ENCODE assay signal across 32 cellular contexts in the genomic region with DNA sequence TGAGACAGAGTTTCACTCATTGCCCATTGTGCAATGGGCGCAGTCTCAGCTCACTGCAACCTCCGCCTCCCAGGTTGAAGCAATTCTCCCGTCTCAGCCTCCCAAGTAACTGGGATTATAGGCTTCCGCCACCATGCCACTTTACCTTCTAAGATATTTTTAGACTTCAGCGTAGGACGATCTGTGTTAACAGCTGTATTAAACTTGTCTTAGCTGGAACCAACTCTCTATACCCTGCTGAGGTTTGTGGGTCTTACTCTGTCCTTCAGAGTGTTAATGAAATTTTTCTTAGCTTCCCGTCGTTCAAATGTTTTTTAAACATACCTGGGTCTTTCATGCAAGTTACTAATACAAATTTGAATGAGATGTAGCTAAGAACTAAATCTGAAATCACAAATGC. TPM values are rescaled to one million over a fixed set of nuclear protein-coding genes. Genes with fewer than 3 reads are reported as not detected.
DNase-seq lines count a peak whose midpoint lies in the region; ATAC-seq, FAIRE-seq and TF ChIP-seq lines count a peak whose summit lies in the region.
"Had no signal": no experiment of that assay in that cellular context is flagged by ENCODE, and none has a peak within 500 bp of the region (broad histone marks: within the 10 kb centered on the region; RNA-seq: fewer than 3 reads in every experiment).

No MANE protein-coding gene starts in this region.

- no peak for ATAC-seq in HG03025 (IDR thresholded peaks at IDR 0.05; ENCODE audit: low FRiP score, unreplicated experiment)
- ATAC-seq: K562, T-cell had no signal

- peaks cover 34 to 54% (median 40%) of the 10 kb centered on the region in 10 experiments for H3K4me1 ChIP-seq in BLaER1 treated with 17β-estradiol and CSF1 and Interleukin-3, amounts not matched to agents 10 nM and 100 nM
- peaks cover 23% of the 10 kb centered on the region for H3K4me1 ChIP-seq in skeletal muscle satellite cell (ENCODE audit: control insufficient read depth, insufficient read depth, low read length)

- H3K36me3 Mint-ChIP-seq in HFFc6 (ENCODE audit: low read depth) (peaks cover 16% of the 10 kb centered on the region), chondrocyte (ENCODE audit: low read depth) (peaks cover 20% of the 10 kb centered on the region)

- DNase-seq in HFFc6 (no peak), chondrocyte (ENCODE audit: low spot score) (no peak), HPDE6-E6E7 (ENCODE audit: extremely low spot score) (no peak), GM12891 (ENCODE audit: insufficient read length, low spot score) (no peak)
- DNase-seq: activated B cell treated with CpG ODN at 0.5 μM for 24 hours; activated CD4-positive, alpha-beta T cell treated with anti-CD3 and anti-CD28 coated beads, Interleukin-2, amount 50 U/mL, for 1 hour; activated naive CD4-positive, alpha-beta T cell treated with Interleukin-2 at 50 U/mL for 16 hours; activated T-cell treated with anti-CD3 and anti-CD28 coated beads, Interleukin-2, amount 50 U/mL, for 24 hours; amniotic stem cell; CD4-positive, alpha-beta memory T cell; DND-41; effector CD4-positive, alpha-beta T cell; GF-D8; hippocampal formation; mesenchymal stem cell; NCI-H1092 treated with DMSO at 0.1 percent for 48 hours; NCI-H187 treated with DMSO at 0.1 percent for 48 hours; NCI-H524; OCI-M1; right lobe of liver; stimulated activated CD4-positive, alpha-beta T cell treated with anti-CD3 and anti-CD28 coated beads, Interleukin-4, amount 100 ng/mL, for 24 hours; T-cell had no signal

- peak overlapping the region in 3 of 11 experiments; percentile 55 to 85 (median 78); a peak in 5 of 22 replicates for H3K4me2 ChIP-seq in BLaER1 treated with 17β-estradiol and CSF1 and Interleukin-3, amounts not matched to agents 10 nM and 100 nM
- H3K4me2 ChIP-seq in skeletal muscle satellite cell (ENCODE audit: low read length): peak overlapping the region; percentile 70

- peaks cover 97 to 100% (median 100%) of the 10 kb centered on the region in 11 experiments for H4K20me1 ChIP-seq in BLaER1 treated with 17β-estradiol and CSF1 and Interleukin-3, amounts not matched to agents 10 nM and 100 nM

- no peak for FAIRE-seq in GM12891 (lab: Jason Lieb, UNC)
- FAIRE-seq: colon, D721Med had no signal

- TF ChIP-seq CTCF in HFFc6 (IDR thresholded peaks at IDR 0.05) (no peak), chondrocyte (IDR thresholded peaks at IDR 0.05) (no peak)

- no peak for TF ChIP-seq POLR2A in GM12891 (IDR thresholded peaks at IDR 0.05; ENCODE audit: low read depth, low read length)

- peaks cover 77 to 93% (median 80%) of the 10 kb centered on the region in 11 experiments for H3K36me3 ChIP-seq in BLaER1 treated with 17β-estradiol and CSF1 and Interleukin-3, amounts not matched to agents 10 nM and 100 nM
- H3K36me3 ChIP-seq in skeletal muscle satellite cell (ENCODE audit: insufficient read depth, low read length): peaks cover 44% of the 10 kb centered on the region

- H3K27me3 ChIP-seq in BLaER1 treated with 17β-estradiol and CSF1 and Interleukin-3, amounts not matched to agents 10 nM and 100 nM: no peaks in the 10 kb centered on the region
- H3K27me3 ChIP-seq in skeletal muscle satellite cell (ENCODE audit: control insufficient read depth, insufficient read depth, low read length): no peaks in the 10 kb centered on the region
- H3K27me3 ChIP-seq: right lobe of liver had no signal

- H3K4me1 Mint-ChIP-seq in HFFc6 (ENCODE audit: low read depth) (peaks cover 28% of the 10 kb centered on the region), chondrocyte (ENCODE audit: low read depth) (peaks cover 49% of the 10 kb centered on the region)

- no peak overlapping the region for H3K4me3 Mint-ChIP-seq in HFFc6
- no peak overlapping the region for H3K4me3 Mint-ChIP-seq in chondrocyte (ENCODE audit: unreplicated experiment)
- H3K4me3 Mint-ChIP-seq: activated T-cell treated with anti-CD3 and anti-CD28 coated beads, Interleukin-2, amount 50 U/mL, for 24 hours; CD4-positive, alpha-beta memory T cell; T-cell; type B pancreatic cell had no signal

- H3K27me3 Mint-ChIP-seq in HFFc6 (ENCODE audit: insufficient read depth) (no peaks in the 10 kb centered on the region), chondrocyte (ENCODE audit: low read depth) (no peaks in the 10 kb centered on the region)
- H3K27me3 Mint-ChIP-seq: activated B cell treated with CpG ODN at 0.5 μM for 24 hours; activated T-cell treated with anti-CD3 and anti-CD28 coated beads, Interleukin-2, amount 50 U/mL, for 24 hours; CD4-positive, alpha-beta memory T cell; T-cell; type B pancreatic cell had no signal

- H3K9me3 ChIP-seq in BLaER1 treated with 17β-estradiol and CSF1 and Interleukin-3, amounts not matched to agents 10 nM and 100 nM (replicated peaks in 1 of 11): no peaks in the 10 kb centered on the region
- H3K9me3 ChIP-seq in skeletal muscle satellite cell (replicated peaks; ENCODE audit: low read length): no peaks in the 10 kb centered on the region
- H3K9me3 ChIP-seq: right lobe of liver had no signal

- H3K27ac ChIP-seq in BLaER1 treated with 17β-estradiol and CSF1 and Interleukin-3, amounts not matched to agents 10 nM and 100 nM: peak overlapping the region in 8 of 11 experiments; percentile 1 to 59 (median 40); a peak in 8 of 22 replicates
- H3K27ac ChIP-seq: epithelial cell of prostate, right lobe of liver, RWPE1 had no signal

- H3K9me3 Mint-ChIP-seq in HFFc6 (no peaks in the 10 kb centered on the region), chondrocyte (ENCODE audit: low read depth) (no peaks in the 10 kb centered on the region)
- H3K9me3 Mint-ChIP-seq: activated B cell treated with CpG ODN at 0.5 μM for 24 hours; activated T-cell treated with anti-CD3 and anti-CD28 coated beads, Interleukin-2, amount 50 U/mL, for 24 hours; CD4-positive, alpha-beta memory T cell; T-cell; type B pancreatic cell had no signal

- peak overlapping the region; percentile 3; the same call in 1 of the 2 replicates for H3K27ac Mint-ChIP-seq in HFFc6
- H3K27ac Mint-ChIP-seq in chondrocyte (ENCODE audit: unreplicated experiment): peak overlapping the region; percentile 91
- H3K27ac Mint-ChIP-seq: type B pancreatic cell had no signal

- no peak overlapping the region for H3K4me3 ChIP-seq in BLaER1 treated with 17β-estradiol and CSF1 and Interleukin-3, amounts not matched to agents 10 nM and 100 nM
- H3K4me3 ChIP-seq in skeletal muscle satellite cell (ENCODE audit: low read length): no peak overlapping the region
- H3K4me3 ChIP-seq: GM23248, K562, right lobe of liver had no signal

- peak overlapping the region in 4 of 11 experiments; percentile 1 to 16 (median 5); a peak in 3 of 22 replicates for H3K9ac ChIP-seq in BLaER1 treated with 17β-estradiol and CSF1 and Interleukin-3, amounts not matched to agents 10 nM and 100 nM
- no peak overlapping the region for H3K9ac ChIP-seq in skeletal muscle satellite cell (ENCODE audit: low read depth, low read length)

TF ChIP-seq in GM12891, 5 proteins besides CTCF, POLR2A, EP300 and RAD21:
- TF ChIP-seq POLR2AphosphoS5 (IDR thresholded peaks at IDR 0.05; ENCODE audit: low read depth, low read length): no peak
- TF ChIP-seq PAX5 (IDR thresholded peaks at IDR 0.05; ENCODE audit: insufficient read depth, low read length, severe bottlenecking): no peak
- TF ChIP-seq POU2F2 (IDR thresholded peaks at IDR 0.05; ENCODE audit: low read depth, low read length): no peak
- no peak for TF ChIP-seq TAF1 (IDR thresholded peaks at IDR 0.05; ENCODE audit: low read depth, low read length)
- no peak for TF ChIP-seq SPI1 (IDR thresholded peaks at IDR 0.05; ENCODE audit: low read depth, low read length)

RNA-seq across cellular contexts. Expression of a gene that starts 14.7 kb away (rescaled TPM):
- 100 to 1,000 TPM in 2 of 6 experiments, 10 to 100 TPM in 4; 93.9 to 111 (median 96.2) TPM for total RNA-seq in HFFc6 (2021; fragmentation: NEBNext Ultra II Directional; extraction: Animal tissue kit (Norgen Biotek cat#: 25700))
- total RNA-seq in chondrocyte: 110 to 129 TPM (median 111 TPM) in 3 replicates
- total RNA-seq in skeletal muscle satellite cell (2012; rRNA removed): 106 and 140 TPM in 2 replicates
- polyA plus RNA-seq in GM12891 (2012; ENCODE audit: low read depth, missing spikeins): 26.8 TPM
